Comparison of ENCODE assay signal across 11 cellular contexts in genomic region chr2:43133336-43133707, GRCh38.
DNase-seq lines count a peak whose midpoint lies in the region; ATAC-seq and TF ChIP-seq lines count a peak whose summit lies in the region.
"Had no signal": no experiment of that assay in that cellular context is flagged by ENCODE, and none has a peak within 500 bp of the region (broad histone marks: within the 10 kb centered on the region; RNA-seq: fewer than 3 reads in every experiment).

No MANE protein-coding gene starts in this region.

- POLR2A ChIA-PET in WTC11 (lab: Charles Lee): interaction anchor here (0.6 kb wide), 1 partner anchor 18 kb away, joined by 3 read pairs; no protein-coding TSS in a partner anchor

- H3K79me2 ChIP-seq in osteoblast (ENCODE audit: insufficient read depth, low read length): no peaks in the 10 kb centered on the region

- H3K36me3 Mint-ChIP-seq in activated T-cell treated with anti-CD3 and anti-CD28 coated beads, Interleukin-2, amount 50 U/mL, for 24 hours (ENCODE audit: low read depth): no peaks in the 10 kb centered on the region
- H3K36me3 Mint-ChIP-seq in WTC11: no peaks in the 10 kb centered on the region

- peak; percentile 54 for DNase-seq in activated T-cell treated with anti-CD3 and anti-CD28 coated beads, Interleukin-2, amount 50 U/mL, for 24 hours
- no peak for DNase-seq in activated T-cell treated with anti-CD3 and anti-CD28 coated beads, Interleukin-2, amount 50 U/mL, for 1 hour
- DNase-seq in WTC11 (ENCODE audit: low spot score): no peak
- DNase-seq in suprapubic skin (ENCODE audit: low spot score in 2 of 2): no peak
- DNase-seq in osteoblast (ENCODE audit: insufficient read length, low spot score, missing footprints): no peak
- DNase-seq in mucosa of descending colon: no peak
- DNase-seq in GM20000 (ENCODE audit: low spot score): no peak
- DNase-seq: islet precursor cell, NCI-H1436, psoas muscle had no signal

- H2AFZ ChIP-seq in osteoblast (ENCODE audit: low read length): no peak overlapping the region

- 92% methylated on average over 4 of the region's 4 CpGs for WGBS in suprapubic skin

- H3K27ac ChIP-seq in layer of hippocampus (ENCODE audit: low read depth, low read length): peak overlapping the region; percentile 43
- peak overlapping the region; percentile 9 for H3K27ac ChIP-seq in suprapubic skin
- H3K27ac ChIP-seq in osteoblast (ENCODE audit: low read depth, low read length): no peak overlapping the region
- H3K27ac ChIP-seq: psoas muscle had no signal

- peaks cover 56% of the 10 kb centered on the region for H3K4me1 ChIP-seq in suprapubic skin
- peaks cover 30% of the 10 kb centered on the region for H3K4me1 ChIP-seq in osteoblast (ENCODE audit: insufficient read depth, low read length)
- H3K4me1 ChIP-seq in mucosa of descending colon (ENCODE audit: low read depth): peaks cover 58% of the 10 kb centered on the region

- ATAC-seq in WTC11 (no peak), mucosa of descending colon (no peak)
- ATAC-seq: psoas muscle had no signal

- H3K4me2 ChIP-seq in osteoblast (ENCODE audit: insufficient read depth, low read length): no peak overlapping the region

- no peaks in the 10 kb centered on the region for H3K9me3 Mint-ChIP-seq in activated T-cell treated with anti-CD3 and anti-CD28 coated beads, Interleukin-2, amount 50 U/mL, for 24 hours
- H3K9me3 Mint-ChIP-seq in WTC11: no peaks in the 10 kb centered on the region

- H3K27me3 Mint-ChIP-seq in activated T-cell treated with anti-CD3 and anti-CD28 coated beads, Interleukin-2, amount 50 U/mL, for 24 hours: no peaks in the 10 kb centered on the region
- no peaks in the 10 kb centered on the region for H3K27me3 Mint-ChIP-seq in WTC11 (ENCODE audit: low read depth)

- no peak for TF ChIP-seq EP300 in suprapubic skin (IDR thresholded peaks at IDR 0.05)

- CTCF ChIA-PET in WTC11 (lab: Charles Lee): interaction anchor here (0.7 to 5.3 kb wide), 5 partner anchors 16 to 351 kb away, joined by 3 to 31 read pairs (median 3); partner anchors contain the start of gene ZFP36L2

- no peak for TF ChIP-seq CTCF in WTC11 (IDR thresholded peaks at IDR 0.05)
- TF ChIP-seq CTCF in suprapubic skin (IDR thresholded peaks at IDR 0.05): no peak
- no peak for TF ChIP-seq CTCF in osteoblast (IDR thresholded peaks at IDR 0.05; ENCODE audit: extremely low read depth, low read depth, low read length)
- no peak for TF ChIP-seq CTCF in mucosa of descending colon (IDR thresholded peaks at IDR 0.05)
- no peak for TF ChIP-seq CTCF in GM20000 (IDR thresholded peaks at IDR 0.05; ENCODE audit: extremely low read depth, missing control alignments)

- H3K4me3 ChIP-seq in suprapubic skin (no peak overlapping the region), osteoblast (ENCODE audit: insufficient read depth, low read length) (no peak overlapping the region), mucosa of descending colon (no peak overlapping the region)
- H3K4me3 ChIP-seq: psoas muscle had no signal

- H3K27ac Mint-ChIP-seq in activated T-cell treated with anti-CD3 and anti-CD28 coated beads, Interleukin-2, amount 50 U/mL, for 24 hours: peak overlapping the region; percentile 87
- peak overlapping the region; percentile 36 for H3K27ac Mint-ChIP-seq in WTC11

- H3K27me3 ChIP-seq in layer of hippocampus (ENCODE audit: control insufficient read depth, insufficient read depth, low read length) (no peaks in the 10 kb centered on the region), suprapubic skin (no peaks in the 10 kb centered on the region), osteoblast (ENCODE audit: insufficient read depth, low read length) (no peaks in the 10 kb centered on the region)

- peak overlapping the region; percentile 41 for H3K4me3 Mint-ChIP-seq in activated T-cell treated with anti-CD3 and anti-CD28 coated beads, Interleukin-2, amount 50 U/mL, for 24 hours
- no peak overlapping the region for H3K4me3 Mint-ChIP-seq in WTC11

- intact Hi-C loops in mucosa of descending colon (cut with DNase I, micrococcal nuclease): no loop called here

- no peak for TF ChIP-seq POLR2A in suprapubic skin (IDR thresholded peaks at IDR 0.05)

- no peaks in the 10 kb centered on the region for H3K9me3 ChIP-seq in suprapubic skin
- H3K9me3 ChIP-seq in osteoblast (ENCODE audit: low read depth, low read length): no peaks in the 10 kb centered on the region
- no peaks in the 10 kb centered on the region for H3K9me3 ChIP-seq in mucosa of descending colon
- H3K9me3 ChIP-seq: psoas muscle had no signal

- no peaks in the 10 kb centered on the region for H4K20me1 ChIP-seq in osteoblast (ENCODE audit: insufficient read depth, low read length)

- H3K4me1 Mint-ChIP-seq in activated T-cell treated with anti-CD3 and anti-CD28 coated beads, Interleukin-2, amount 50 U/mL, for 24 hours (ENCODE audit: low read depth): peaks cover 95% of the 10 kb centered on the region
- H3K4me1 Mint-ChIP-seq in WTC11: peaks cover 46% of the 10 kb centered on the region

- H3K36me3 ChIP-seq in suprapubic skin (no peaks in the 10 kb centered on the region), osteoblast (ENCODE audit: insufficient read depth, low read length) (no peaks in the 10 kb centered on the region), mucosa of descending colon (ENCODE audit: low read depth) (no peaks in the 10 kb centered on the region)

TF ChIP-seq in WTC11, 78 proteins besides CTCF, POLR2A, EP300 and RAD21:
- no peak for TF ChIP-seq ZNF219 (CRISPR knock-in tag; IDR thresholded peaks at IDR 0.05; ENCODE audit: borderline replicate concordance)
